Comparison of ENCODE assay signal across 1 cellular context in genomic region chr11:114358711-114359110, GRCh38.
TF ChIP-seq lines count a peak whose summit lies in the region.

No MANE protein-coding gene starts in this region.

TF ChIP-seq in endothelial cell of umbilical vein, 7 proteins besides CTCF, POLR2A, EP300 and RAD21:
- TF ChIP-seq, protein P1, sequence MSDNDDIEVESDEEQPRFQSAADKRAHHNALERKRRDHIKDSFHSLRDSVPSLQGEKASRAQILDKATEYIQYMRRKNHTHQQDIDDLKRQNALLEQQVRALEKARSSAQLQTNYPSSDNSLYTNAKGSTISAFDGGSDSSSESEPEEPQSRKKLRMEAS (IDR thresholded peaks at IDR 0.05; ENCODE audit: insufficient read depth, insufficient read length) = no peak
- no peak for TF ChIP-seq FOS (IDR thresholded peaks at IDR 0.05; ENCODE audit: borderline replicate concordance, insufficient read depth, low read length)
- TF ChIP-seq GATA2 (IDR thresholded peaks at IDR 0.05; ENCODE audit: insufficient read depth, insufficient read length, low read depth, low read length) = peak; percentile 23
